9 cellular contexts compared by ENCODE assay signal in the genomic region with DNA sequence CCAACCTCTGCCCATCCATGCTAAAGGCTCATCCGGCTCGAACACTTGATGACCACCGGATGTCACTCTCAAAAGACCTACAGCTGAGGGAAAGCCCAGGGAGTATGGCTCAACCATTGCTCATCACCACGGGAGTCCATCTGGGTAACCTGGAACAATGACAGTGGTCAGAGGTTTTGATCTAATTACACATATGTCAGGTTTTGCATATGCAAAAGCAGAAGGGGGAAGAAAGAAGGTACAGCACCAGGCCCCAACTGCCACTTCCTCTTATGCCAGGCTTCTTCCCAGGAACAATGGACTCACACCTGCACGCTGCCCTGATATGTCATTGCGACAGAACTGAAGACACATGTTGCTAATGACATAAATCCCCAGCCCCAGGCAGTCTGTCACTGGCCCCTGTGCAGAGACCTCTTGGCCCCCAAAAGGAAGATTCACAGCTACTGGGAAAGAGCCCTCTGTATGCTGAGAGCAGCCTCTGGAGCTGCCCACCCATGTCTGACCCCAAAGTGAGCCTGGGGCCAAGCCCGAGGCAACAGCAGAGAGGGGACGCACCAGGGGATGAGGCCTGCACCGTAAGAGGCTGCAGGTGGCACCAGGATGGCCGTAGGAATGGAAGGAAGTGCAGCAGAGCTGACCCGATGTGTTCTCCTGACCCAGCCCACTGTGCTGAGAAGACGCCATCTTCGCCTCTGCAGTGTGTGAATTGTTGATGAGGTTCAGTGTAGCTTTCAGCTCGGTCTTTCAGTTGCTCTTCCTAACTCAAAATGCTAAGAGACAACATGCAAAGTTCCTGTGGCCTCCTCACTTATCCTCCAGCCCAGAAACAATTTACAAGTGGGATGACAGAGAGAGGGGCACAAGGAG. TPM values are rescaled to one million over a fixed set of nuclear protein-coding genes. Genes with fewer than 3 reads are reported as not detected.
A peak's percentile ranks its signal among the peaks of the same experiment; 100 is the strongest.
DNase-seq lines count a peak whose midpoint lies in the region; ATAC-seq and TF ChIP-seq lines count a peak whose summit lies in the region.
"Had no signal": no experiment of that assay in that cellular context is flagged by ENCODE, and none has a peak within 500 bp of the region (broad histone marks: within the 10 kb centered on the region; RNA-seq: fewer than 3 reads in every experiment).

No MANE protein-coding gene starts in this region.

- H3K18ac ChIP-seq in IMR-90 (ENCODE audit: low read depth, low read length): no peak overlapping the region

- no peaks in the 10 kb centered on the region for H3K27me3 ChIP-seq in IMR-90 (ENCODE audit: control insufficient read depth, insufficient read depth, low read length)

- POLR2A ChIA-PET in IMR-90 (lab: Charles Lee; ENCODE audit: unreplicated experiment): no interaction called here

- no TSS peak for BruUV-seq in IMR-90 (replicated peaks; lab: Mats Ljungman, UMichigan)

- H3K4me3 ChIP-seq in IMR-90 (ENCODE audit: insufficient read depth, low read depth, low read length) (no peak overlapping the region), astrocyte of the spinal cord (ENCODE audit: low read depth, low read length) (no peak overlapping the region)

- peaks cover 5% of the 10 kb centered on the region for H3K36me3 ChIP-seq in IMR-90 (ENCODE audit: control insufficient read depth, insufficient read depth, low read length)

- TF ChIP-seq RAD21 in IMR-90 (IDR thresholded peaks at IDR 0.05; ENCODE audit: low read length): peak; percentile 29; the same call in 1 of the 2 replicates

- H3K4me2 ChIP-seq in IMR-90 (ENCODE audit: low read depth, low read length): no peak overlapping the region

- no peaks in the 10 kb centered on the region for H3K9me3 ChIP-seq in IMR-90 (ENCODE audit: control insufficient read depth, insufficient read depth, low read length)

- H3K27ac Mint-ChIP-seq in activated naive CD4-positive, alpha-beta T cell treated with anti-CD3 and anti-CD28 coated beads for 36 hours: no peak overlapping the region
- H3K27ac Mint-ChIP-seq in stimulated activated effector memory CD8-positive, alpha-beta T cell treated with anti-CD3 and anti-CD28 coated beads, Interleukin-12 subunit alpha, Interleukin-12 subunit beta, amount 100 ng/mL, for 72 hours: peak overlapping the region; percentile 78
- H3K27ac Mint-ChIP-seq: activated naive CD4-positive, alpha-beta T cell treated with anti-CD3 and anti-CD28 coated beads, Interleukin-2, amount 50 U/mL, for 24 hours had no signal

- no peak overlapping the region for H2BK20ac ChIP-seq in IMR-90 (ENCODE audit: low read depth, low read length)

- in situ Hi-C loops in IMR-90 (cut with MboI; ENCODE audit: low sequenced_read_pairs): no loop called here
- in situ Hi-C loops in astrocyte of the spinal cord (cut with HindIII; ENCODE audit: low sequenced_read_pairs): no loop called here

- intact Hi-C loops in activated naive CD4-positive, alpha-beta T cell treated with anti-CD3 and anti-CD28 coated beads for 36 hours (cut with micrococcal nuclease): no loop called here
- intact Hi-C loops in IMR-90 (cut with micrococcal nuclease): no loop called here

- H3K4me1 ChIP-seq in IMR-90 (ENCODE audit: control insufficient read depth, insufficient read depth, low read length): peaks cover 12% of the 10 kb centered on the region

- H3K14ac ChIP-seq in IMR-90 (replicated peaks; ENCODE audit: low read depth, low read length): no peak overlapping the region; the same call in 1 of the 2 replicates

- TF ChIP-seq POLR2A in IMR-90 (IDR thresholded peaks at IDR 0.05; ENCODE audit: low read depth, low read length): no peak

- H3K27me3 Mint-ChIP-seq in activated naive CD4-positive, alpha-beta T cell treated with anti-CD3 and anti-CD28 coated beads for 36 hours (ENCODE audit: low read depth): no peaks in the 10 kb centered on the region
- H3K27me3 Mint-ChIP-seq: activated naive CD4-positive, alpha-beta T cell treated with anti-CD3 and anti-CD28 coated beads, Interleukin-2, amount 50 U/mL, for 24 hours had no signal

- no peak overlapping the region for H3K9ac ChIP-seq in IMR-90 (ENCODE audit: low read depth, low read length)

- no peak overlapping the region for H2AK9ac ChIP-seq in IMR-90 (replicated peaks; ENCODE audit: low read depth, low read length, poor library complexity)

- no peak overlapping the region for H2AFZ ChIP-seq in IMR-90 (replicated peaks; ENCODE audit: low read length, poor library complexity)

- H2BK5ac ChIP-seq in IMR-90 (ENCODE audit: low read depth, low read length, poor library complexity, severe bottlenecking): no peak overlapping the region

- dilution Hi-C loops in IMR-90 (cut with HindIII; ENCODE audit: low sequenced_read_pairs, unreplicated experiment): no loop called here

- H3K9me3 Mint-ChIP-seq in activated naive CD4-positive, alpha-beta T cell treated with anti-CD3 and anti-CD28 coated beads for 36 hours: no peaks in the 10 kb centered on the region
- H3K9me3 Mint-ChIP-seq in stimulated activated effector memory CD8-positive, alpha-beta T cell treated with anti-CD3 and anti-CD28 coated beads, Interleukin-12 subunit alpha, Interleukin-12 subunit beta, amount 100 ng/mL, for 72 hours: peaks cover 3% of the 10 kb centered on the region

- no peak; the same call in 1 of the 2 replicates for ATAC-seq in IMR-90 (ENCODE audit: low read depth)
- peak; percentile 2 for ATAC-seq in stimulated activated effector memory CD8-positive, alpha-beta T cell treated with anti-CD3 and anti-CD28 coated beads, Interleukin-12 subunit alpha, Interleukin-12 subunit beta, amount 100 ng/mL, for 72 hours

- peaks cover 24% of the 10 kb centered on the region for H3K9me1 ChIP-seq in IMR-90 (ENCODE audit: insufficient read depth, low read length)

- H4K20me1 ChIP-seq in IMR-90 (ENCODE audit: insufficient read depth, low read length): peaks cover 61% of the 10 kb centered on the region

- peaks cover 51% of the 10 kb centered on the region for H3K4me1 Mint-ChIP-seq in activated naive CD4-positive, alpha-beta T cell treated with anti-CD3 and anti-CD28 coated beads for 36 hours (ENCODE audit: low read depth)
- H3K4me1 Mint-ChIP-seq in stimulated activated effector memory CD8-positive, alpha-beta T cell treated with anti-CD3 and anti-CD28 coated beads, Interleukin-12 subunit alpha, Interleukin-12 subunit beta, amount 100 ng/mL, for 72 hours: peaks cover 73% of the 10 kb centered on the region

- peak; percentile 13 for DNase-seq in activated naive CD4-positive, alpha-beta T cell treated with anti-CD3 and anti-CD28 coated beads for 36 hours
- DNase-seq in activated naive CD4-positive, alpha-beta T cell (lab: John Stamatoyannopoulos, UW): no peak
- peak; percentile 83 for DNase-seq in IMR-90
- peak; percentile 52 for DNase-seq in astrocyte of the spinal cord (ENCODE audit: low read depth, low spot score)
- no peak for DNase-seq in stimulated activated effector memory CD8-positive, alpha-beta T cell treated with anti-CD3 and anti-CD28 coated beads, Interleukin-12 subunit alpha, Interleukin-12 subunit beta, amount 100 ng/mL, for 72 hours (ENCODE audit: low spot score in 2 of 2)
- no peak for DNase-seq in NCI-H2171 (lab: John Stamatoyannopoulos, UW)
- DNase-seq in AG20443 (ENCODE audit: low spot score): no peak
- DNase-seq in stimulated activated CD4-positive, alpha-beta T cell treated with anti-CD3 and anti-CD28 coated beads, Interleukin-2, amount 100 ng/mL, for 48 hours: no peak

- H3K4me3 Mint-ChIP-seq in activated naive CD4-positive, alpha-beta T cell treated with anti-CD3 and anti-CD28 coated beads for 36 hours: no peak overlapping the region
- peak overlapping the region; percentile 5 for H3K4me3 Mint-ChIP-seq in stimulated activated effector memory CD8-positive, alpha-beta T cell treated with anti-CD3 and anti-CD28 coated beads, Interleukin-12 subunit alpha, Interleukin-12 subunit beta, amount 100 ng/mL, for 72 hours
- H3K4me3 Mint-ChIP-seq: activated naive CD4-positive, alpha-beta T cell treated with anti-CD3 and anti-CD28 coated beads, Interleukin-2, amount 50 U/mL, for 24 hours had no signal

- TF ChIP-seq CTCF in IMR-90 (conservative IDR thresholded peaks at IDR 0.05; ENCODE audit: low read depth, low read length) (no peak), astrocyte of the spinal cord (IDR thresholded peaks at IDR 0.05; ENCODE audit: low read depth, low read length) (no peak)

- H3K4ac ChIP-seq in IMR-90 (ENCODE audit: low read depth, low read length): no peak overlapping the region

- no peak overlapping the region for H4K5ac ChIP-seq in IMR-90 (ENCODE audit: low read depth, low read length)

- H4K91ac ChIP-seq in IMR-90 (ENCODE audit: insufficient read depth, low read depth, low read length): no peak overlapping the region

- 92% methylated on average over 2 of the region's 14 CpGs; no CpG with 5 or more reads in 1 of the 2 experiments for WGBS in IMR-90 (ENCODE audit: extremely low coverage in 2 of 2, insufficient read length in 1 of 2), 2 experiments

- H3K36me3 Mint-ChIP-seq in activated naive CD4-positive, alpha-beta T cell treated with anti-CD3 and anti-CD28 coated beads for 36 hours (ENCODE audit: low read depth): peaks cover 9% of the 10 kb centered on the region
- peaks cover 36% of the 10 kb centered on the region for H3K36me3 Mint-ChIP-seq in stimulated activated effector memory CD8-positive, alpha-beta T cell treated with anti-CD3 and anti-CD28 coated beads, Interleukin-12 subunit alpha, Interleukin-12 subunit beta, amount 100 ng/mL, for 72 hours

- H4K8ac ChIP-seq in IMR-90 (ENCODE audit: low read depth in 2 of 2, low read length in 2 of 2): no peak overlapping the region

- H3K23ac ChIP-seq in IMR-90 (ENCODE audit: low read depth, low read length): no peak overlapping the region

- no peak overlapping the region for H3K27ac ChIP-seq in IMR-90 (ENCODE audit: insufficient read depth, low read length)

- no peak overlapping the region for H2AK5ac ChIP-seq in IMR-90 (ENCODE audit: low read depth, low read length)

- peaks cover 27 to 81% of the 10 kb centered on the region in 2 experiments for H3K79me1 ChIP-seq in IMR-90 (ENCODE audit: low read depth in 1 of 2, low read length in 2 of 2)

- CTCF ChIA-PET in activated naive CD4-positive, alpha-beta T cell treated with anti-CD3 and anti-CD28 coated beads for 36 hours (lab: Charles Lee): no interaction called here
- CTCF ChIA-PET in IMR-90 (lab: Yijun Ruan, JAX): no interaction called here

- no peak overlapping the region for H3K56ac ChIP-seq in IMR-90 (ENCODE audit: extremely low read depth, insufficient read depth, low read length)

- H2BK120ac ChIP-seq in IMR-90 (ENCODE audit: low read depth, low read length): no peak overlapping the region

- no peak overlapping the region for H2BK15ac ChIP-seq in IMR-90 (ENCODE audit: low read depth, low read length)

RNA-seq across cellular contexts. Expression of a gene that starts 26.3 kb away (rescaled TPM):
- 10 to 100 TPM; 17.3 to 21.0 TPM for total RNA-seq in activated naive CD4-positive, alpha-beta T cell treated with anti-CD3 and anti-CD28 coated beads for 36 hours
- 7.5 and 9.2 TPM in 2 replicates for total RNA-seq in IMR-90 (2012; rRNA removed)
- polyA plus RNA-seq in IMR-90 (2012; rRNA removed): 21.7 and 22.1 TPM in 2 replicates
- polyA plus RNA-seq in IMR-90 (2012; cell fraction: cytosol; rRNA removed): 13.0 and 16.4 TPM in 2 replicates
- polyA plus RNA-seq in IMR-90 (2012; cell fraction: nucleus; rRNA removed; ENCODE audit: low replicate concordance): 24.6 and 32.5 TPM in 2 replicates

RNA-seq across cellular contexts. Expression of a gene that starts 50.5 kb away (rescaled TPM):
- not detected for total RNA-seq in activated naive CD4-positive, alpha-beta T cell treated with anti-CD3 and anti-CD28 coated beads for 36 hours
- total RNA-seq in IMR-90 (2012; rRNA removed): not detected in 2 replicates
- polyA plus RNA-seq in IMR-90 (2012; rRNA removed): not detected in 2 replicates
- not detected in 2 replicates for polyA plus RNA-seq in IMR-90 (2012; cell fraction: cytosol; rRNA removed)
- 0.06 TPM in 1 of 2 replicates, not detected in the other for polyA plus RNA-seq in IMR-90 (2012; cell fraction: nucleus; rRNA removed; ENCODE audit: low replicate concordance)

RNA-seq across cellular contexts. Expression of a gene that starts 50.7 kb away (rescaled TPM):
- total RNA-seq in activated naive CD4-positive, alpha-beta T cell treated with anti-CD3 and anti-CD28 coated beads for 36 hours: 1 to 10 TPM; 2.1 to 2.6 TPM
- total RNA-seq in IMR-90 (2012; rRNA removed): 1.4 and 1.7 TPM in 2 replicates
- 3.8 and 4.1 TPM in 2 replicates for polyA plus RNA-seq in IMR-90 (2012; rRNA removed)
- 1.8 and 3.0 TPM in 2 replicates for polyA plus RNA-seq in IMR-90 (2012; cell fraction: cytosol; rRNA removed)
- polyA plus RNA-seq in IMR-90 (2012; cell fraction: nucleus; rRNA removed; ENCODE audit: low replicate concordance): 8.5 and 9.5 TPM in 2 replicates

Comparison
In these comparisons a context has a peak if more than half of its experiments do, and no peak if none do; other contexts are left out.
1. DNase-seq: peak in activated naive CD4-positive, alpha-beta T cell treated with anti-CD3 and anti-CD28 coated beads for 36 hours (single experiment), IMR-90 (single experiment) and astrocyte of the spinal cord (single experiment); none in activated naive CD4-positive, alpha-beta T cell (0 of 4), stimulated activated effector memory CD8-positive, alpha-beta T cell treated with anti-CD3 and anti-CD28 coated beads, Interleukin-12 subunit alpha, Interleukin-12 subunit beta, amount 100 ng/mL, for 72 hours (0 of 2), NCI-H2171 (single experiment), AG20443 (single experiment) and stimulated activated CD4-positive, alpha-beta T cell treated with anti-CD3 and anti-CD28 coated beads, Interleukin-2, amount 100 ng/mL, for 48 hours (0 of 2).